14 cellular contexts compared by ENCODE assay signal in the genomic region with DNA sequence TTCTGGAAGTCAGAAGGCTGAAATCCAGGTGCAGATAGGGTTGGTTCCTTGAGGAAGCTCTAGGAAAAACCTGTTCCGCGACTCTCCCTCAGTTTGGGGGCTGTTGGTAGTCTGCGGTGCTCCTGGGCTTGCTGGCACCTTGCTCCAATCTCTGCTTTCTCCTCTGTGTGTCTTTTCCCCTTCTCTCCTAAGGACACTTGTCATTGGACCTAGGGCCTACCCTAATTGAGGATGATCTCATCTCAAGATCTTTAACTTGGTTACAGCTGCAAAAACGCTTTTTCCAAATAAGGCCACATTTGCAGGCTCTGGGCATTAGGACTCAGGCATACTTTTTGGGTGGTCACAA. TPM values are rescaled to one million over a fixed set of nuclear protein-coding genes. Genes with fewer than 3 reads are reported as not detected.
DNase-seq lines count a peak whose midpoint lies in the region; ATAC-seq and TF ChIP-seq lines count a peak whose summit lies in the region.
"Had no signal": no experiment of that assay in that cellular context is flagged by ENCODE, and none has a peak within 500 bp of the region (broad histone marks: within the 10 kb centered on the region; RNA-seq: fewer than 3 reads in every experiment).

No MANE protein-coding gene starts in this region.

- peaks cover 25% of the 10 kb centered on the region for H3K4me1 Mint-ChIP-seq in type B pancreatic cell (ENCODE audit: unreplicated experiment)

- peaks cover 3% of the 10 kb centered on the region for H3K27me3 Mint-ChIP-seq in type B pancreatic cell

- DNase-seq in DMS53 (lab: John Stamatoyannopoulos, UW) = peak; percentile 54
- no peak for DNase-seq in DMS53 treated with DMSO at 0.1 percent for 48 hours (lab: John Stamatoyannopoulos, UW; ENCODE audit: unreplicated experiment)
- peak; percentile 53 for DNase-seq in left kidney (ENCODE audit: low read depth, low spot score)
- no peak for DNase-seq in type B pancreatic cell (ENCODE audit: extremely low spot score, unreplicated experiment)
- DNase-seq in activated CD4-positive, alpha-beta T cell treated with anti-CD3 and anti-CD28 coated beads for 48 hours = no peak
- no peak for DNase-seq in medulla oblongata (ENCODE audit: extremely low spot score)
- DNase-seq: activated naive CD4-positive, alpha-beta T cell treated with Interleukin-2 at 50 U/mL for 16 hours; left cardiac atrium; NCI-H2081 treated with DMSO at 0.1 percent for 48 hours; stimulated activated naive CD4-positive, alpha-beta T cell; WERI-Rb-1 had no signal

- H3K9me3 Mint-ChIP-seq in type B pancreatic cell = peaks cover 14% of the 10 kb centered on the region

- no peaks in the 10 kb centered on the region for H3K36me3 Mint-ChIP-seq in type B pancreatic cell

- TF ChIP-seq CTCF in VCaP (conservative IDR thresholded peaks at IDR 0.05) = no peak
- TF ChIP-seq CTCF in type B pancreatic cell (conservative IDR thresholded peaks at IDR 0.05) = no peak

- no peak for ATAC-seq in HG03108 (IDR thresholded peaks at IDR 0.05; ENCODE audit: unreplicated experiment)

- H3K27ac Mint-ChIP-seq in type B pancreatic cell = peak overlapping the region; percentile 100

- H3K27ac ChIP-seq in VCaP = peak overlapping the region; percentile 11; the same call in 1 of the 2 replicates
- H3K27ac ChIP-seq: SK-N-MC, WERI-Rb-1 had no signal

- H3K4me3 Mint-ChIP-seq in type B pancreatic cell = peak overlapping the region; percentile 77

RNA-seq across cellular contexts. Expression of a gene that starts 12.9 kb away (rescaled TPM):
- total RNA-seq in type B pancreatic cell (ENCODE audit: low replicate concordance) = 27.5 and 32.1 TPM in 2 replicates

Comparison
In these comparisons a context has a peak if more than half of its experiments do, and no peak if none do; other contexts are left out.
1. DNase-seq: peak in DMS53 (single experiment) and left kidney (single experiment); none in DMS53 treated with DMSO at 0.1 percent for 48 hours (single experiment), type B pancreatic cell (single experiment), activated CD4-positive, alpha-beta T cell treated with anti-CD3 and anti-CD28 coated beads for 48 hours (single experiment) and medulla oblongata (single experiment).